Comparison of ENCODE assay signal across 16 cellular contexts in the genomic region with DNA sequence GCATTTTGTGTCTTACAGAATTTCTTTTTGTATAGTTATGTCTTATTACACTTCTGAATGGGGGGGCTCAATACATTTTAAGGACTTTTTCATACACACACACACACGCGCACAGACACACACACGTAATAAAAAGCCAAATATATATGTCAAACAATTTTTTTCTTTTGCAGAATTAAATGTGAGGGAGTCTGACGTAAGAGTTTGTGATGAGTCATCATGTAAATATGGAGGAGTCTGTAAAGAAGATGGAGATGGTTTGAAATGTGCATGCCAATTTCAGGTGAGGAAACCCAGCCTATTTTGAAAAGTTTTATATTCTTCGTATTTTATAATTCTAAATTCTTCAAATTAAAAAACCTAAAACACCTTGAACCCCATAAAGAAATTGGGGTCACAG. TPM values are rescaled to one million over a fixed set of nuclear protein-coding genes. Genes with fewer than 3 reads are reported as not detected.
DNase-seq lines count a peak whose midpoint lies in the region; TF ChIP-seq lines count a peak whose summit lies in the region.
"Had no signal": no experiment of that assay in that cellular context is flagged by ENCODE, and none has a peak within 500 bp of the region (broad histone marks: within the 10 kb centered on the region; RNA-seq: fewer than 3 reads in every experiment).

No MANE protein-coding gene starts in this region.

- H3K4me3 ChIP-seq in fibroblast of the aortic adventitia (ENCODE audit: low read depth, low read length) = no peak overlapping the region
- H3K4me3 ChIP-seq: ascending aorta, heart right ventricle, SJCRH30 had no signal

- TF ChIP-seq CTCF in fibroblast of the aortic adventitia (IDR thresholded peaks at IDR 0.05; ENCODE audit: insufficient read depth, low read length) = no peak

- DNase-seq in EL = peak; percentile 50
- DNase-seq in LHCN-M2 (ENCODE audit: low read depth) = peak; percentile 38
- peak; percentile 38 for DNase-seq in amniotic epithelial cell (ENCODE audit: low read depth)
- peak; percentile 35 for DNase-seq in fibroblast of the aortic adventitia (ENCODE audit: low read depth)
- DNase-seq in SK-N-DZ (ENCODE audit: low spot score) = no peak
- no peak for DNase-seq in NCI-H1436 (lab: John Stamatoyannopoulos, UW)
- DNase-seq in NCI-H1105 treated with DMSO at 0.1 percent for 48 hours (lab: John Stamatoyannopoulos, UW) = no peak
- DNase-seq: activated CD4-positive, alpha-beta T cell treated with anti-CD3 and anti-CD28 coated beads for 36 hours; activated naive CD4-positive, alpha-beta T cell; dermis blood vessel endothelial cell; heart right ventricle; NCI-H1930; NCI-H510A; nephron progenitor cell; SJCRH30 had no signal

RNA-seq across cellular contexts. Expression of a gene that starts 25.6 kb away (rescaled TPM):
- total RNA-seq in LHCN-M2 (2014; rRNA removed) (0.51 and 2.4 TPM in 2 replicates), fibroblast of the aortic adventitia (ENCODE audit: low replicate concordance) (0.49 and 1.3 TPM in 2 replicates)
- 0.23 TPM for polyA plus RNA-seq in LHCN-M2 (2012)
- polyA plus RNA-seq in SK-N-DZ (2014; cell fraction: cytosol; rRNA removed) = 145 and 154 TPM in 2 replicates
- 71.9 and 82.4 TPM in 2 replicates for polyA plus RNA-seq in SK-N-DZ (2014; cell fraction: nucleus; rRNA removed)
- total RNA-seq: ascending aorta had no signal

Comparison
In these comparisons a context has a peak if more than half of its experiments do, and no peak if none do; other contexts are left out.
1. DNase-seq: peak in EL (single experiment), LHCN-M2 (single experiment), amniotic epithelial cell (single experiment) and fibroblast of the aortic adventitia (single experiment); none in SK-N-DZ (single experiment), NCI-H1436 (single experiment) and NCI-H1105 treated with DMSO at 0.1 percent for 48 hours (single experiment).